In the genomic region with DNA sequence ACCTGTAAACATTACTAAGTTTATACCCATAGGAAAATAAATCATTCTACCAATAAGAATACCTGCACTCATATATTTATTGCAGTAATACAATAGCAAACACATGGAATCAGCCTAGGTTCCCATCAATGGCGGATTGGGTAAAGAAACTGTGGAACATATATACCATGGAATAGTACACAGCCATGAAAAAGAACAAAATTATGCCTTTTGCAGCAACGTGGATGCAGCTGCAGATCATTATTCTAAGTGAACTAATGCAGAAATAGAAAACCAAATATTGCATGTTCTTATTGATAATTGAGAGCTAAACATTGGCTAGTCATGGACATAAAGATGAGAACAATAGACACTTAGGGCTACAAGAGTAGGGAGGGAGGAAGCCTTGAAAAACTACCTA, we compare ENCODE assay signal across 8 cellular contexts.
"Had no signal": no experiment of that assay in that cellular context is flagged by ENCODE, and none has a peak within 500 bp of the region (broad histone marks: within the 10 kb centered on the region; RNA-seq: fewer than 3 reads in every experiment).

No MANE protein-coding gene starts in this region.

- H3K4me3 ChIP-seq: GM23338 had no signal

- H3K9ac ChIP-seq: KMS-11 had no signal

- H3K4me3 Mint-ChIP-seq: GM23338, H9 had no signal

- H3K9me3 Mint-ChIP-seq: GM23338, H9, HFFc6 had no signal

- FAIRE-seq: HTR-8/SVneo had no signal

- H2AFZ ChIP-seq: GM23338 had no signal

- DNase-seq: H9, HCEC 1CT, HFFc6, IMR-90, KBM-7 had no signal

- H3K27ac ChIP-seq: KMS-11 had no signal

- ATAC-seq: GM23338 had no signal

- H3K27ac Mint-ChIP-seq: H9, HFFc6 had no signal

- H3K4me2 ChIP-seq: GM23338, KMS-11 had no signal
